ENCODE assay signal across 31 cellular contexts in the genomic region with DNA sequence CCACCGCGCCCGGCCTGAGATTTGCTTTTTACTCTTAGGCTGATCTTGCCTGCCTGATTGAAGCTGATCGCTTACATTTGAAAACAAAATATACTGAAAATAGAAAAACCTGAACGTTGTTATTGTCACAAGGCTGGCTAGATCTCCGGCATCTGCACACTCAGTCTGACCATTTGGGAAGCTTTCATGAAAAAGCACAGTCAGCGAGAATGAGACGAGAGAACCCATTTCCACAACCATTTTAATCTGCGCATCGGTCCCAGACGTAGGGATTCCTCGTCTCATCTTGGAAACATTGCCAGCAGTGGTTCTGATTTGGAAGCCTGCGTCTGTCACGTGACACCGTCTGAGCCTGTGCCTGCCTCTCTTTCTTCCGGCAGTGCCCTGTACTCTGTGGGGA. TPM values are rescaled to one million over a fixed set of nuclear protein-coding genes. Genes with fewer than 3 reads are reported as not detected.
"Had no signal": no experiment of that assay in that cellular context is flagged by ENCODE, and none has a peak within 500 bp of the region (broad histone marks: within the 10 kb centered on the region; RNA-seq: fewer than 3 reads in every experiment).

No MANE protein-coding gene starts in this region.

- H3K4me2 ChIP-seq: hepatocyte had no signal

- H3K27ac ChIP-seq: hepatocyte, left lung, lower lobe of right lung, neutrophil, ovary, right atrium auricular region, skin epidermis, suprapubic skin, thoracic aorta, tibial artery, upper lobe of right lung had no signal

- H3K27me3 Mint-ChIP-seq: naive thymus-derived CD8-positive, alpha-beta T cell; progenitor cell of endocrine pancreas; stimulated activated naive CD8-positive, alpha-beta T cell treated with anti-CD3 and anti-CD28 coated beads, Interleukin-15, Interleukin-2, amounts not matched to agents 100 ng/mL and 50 ng/mL, for 24 hours had no signal

- H3K9me3 ChIP-seq: left lung, lower lobe of right lung, neutrophil, ovary, right atrium auricular region, suprapubic skin, thoracic aorta, tibial artery, upper lobe of right lung had no signal

- DNase-seq: kidney glomerular epithelial cell; left cardiac atrium; left lung; lower lobe of right lung; mammary epithelial cell; mesenchymal stem cell; naive thymus-derived CD8-positive, alpha-beta T cell; occipital lobe; ovary; stimulated activated CD4-positive, alpha-beta T cell treated with anti-CD3 and anti-CD28 coated beads, Interleukin-12 subunit alpha, Interleukin-12 subunit beta, amount 100 ng/mL, for 4 hours; stimulated activated CD4-positive, alpha-beta T cell treated with anti-CD3 and anti-CD28 coated beads, Interleukin-15, amount 100 ng/mL, for 24 hours; stimulated activated CD4-positive, alpha-beta T cell treated with anti-CD3 and anti-CD28 coated beads, Interleukin-2, amount 100 ng/mL, for 24 hours; stimulated activated CD4-positive, alpha-beta T cell treated with anti-CD3 and anti-CD28 coated beads, Interleukin-4, amount 100 ng/mL, for 1 hour; stimulated activated naive CD4-positive, alpha-beta T cell; tibial artery; trophoblast cell; upper lobe of right lung had no signal

- H3K27me3 ChIP-seq: hepatocyte, left lung, neutrophil, ovary, right atrium auricular region, suprapubic skin, tibial artery, upper lobe of right lung had no signal

- H3K4me1 ChIP-seq: suprapubic skin, tibial artery had no signal

- H3K27ac Mint-ChIP-seq: nephron; progenitor cell of endocrine pancreas; stimulated activated naive CD8-positive, alpha-beta T cell treated with anti-CD3 and anti-CD28 coated beads, Interleukin-15, Interleukin-2, amounts not matched to agents 100 ng/mL and 50 ng/mL, for 24 hours had no signal

- H3K9me3 Mint-ChIP-seq: naive thymus-derived CD8-positive, alpha-beta T cell; nephron; neural crest cell; stimulated activated naive CD8-positive, alpha-beta T cell treated with anti-CD3 and anti-CD28 coated beads, Interleukin-15, Interleukin-2, amounts not matched to agents 100 ng/mL and 50 ng/mL, for 24 hours had no signal

- ATAC-seq: left cardiac atrium; left lung; lower lobe of right lung; naive thymus-derived CD8-positive, alpha-beta T cell; sciatic nerve; upper lobe of right lung had no signal

- H3K4me3 ChIP-seq: hepatocyte, left lung, lower lobe of right lung, ovary, right atrium auricular region, skin epidermis, suprapubic skin, thoracic aorta, tibial artery, upper lobe of right lung had no signal

- H3K36me3 ChIP-seq: ovary had no signal

- FAIRE-seq: keratinocyte, urothelium cell line had no signal

- H2AFZ ChIP-seq: hepatocyte had no signal

- H3K4me1 Mint-ChIP-seq: nephron, neural crest cell had no signal

- H3K4me3 Mint-ChIP-seq: naive thymus-derived CD8-positive, alpha-beta T cell; nephron; neural crest cell; stimulated activated naive CD8-positive, alpha-beta T cell treated with anti-CD3 and anti-CD28 coated beads, Interleukin-15, Interleukin-2, amounts not matched to agents 100 ng/mL and 50 ng/mL, for 24 hours had no signal

RNA-seq across cellular contexts. Expression of a gene that starts 46.5 kb away (rescaled TPM):
- total RNA-seq: left cardiac atrium, right atrium auricular region, sciatic nerve, subcutaneous adipose tissue, thoracic aorta had no signal
